Comparison of ENCODE assay signal across 23 cellular contexts in the genomic region with DNA sequence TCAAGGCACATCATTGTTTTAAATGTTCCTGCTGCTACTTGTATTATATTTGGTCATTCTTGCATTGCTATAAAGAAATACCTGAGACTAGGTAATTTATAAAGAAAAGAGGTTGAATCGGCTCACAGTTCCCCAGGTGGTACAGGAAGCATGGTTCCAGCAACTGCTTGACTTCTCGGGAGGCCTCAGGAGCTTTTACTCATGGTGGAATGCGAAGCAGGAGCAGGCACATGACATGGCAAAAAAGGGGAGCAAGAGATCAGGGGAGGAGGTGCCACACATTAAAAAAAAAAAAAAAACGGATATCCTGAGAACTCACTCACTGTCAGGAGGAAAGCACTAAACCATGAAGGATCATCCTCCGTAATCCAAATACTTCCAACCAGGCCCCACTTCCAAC.
DNase-seq lines count a peak whose midpoint lies in the region; ATAC-seq and TF ChIP-seq lines count a peak whose summit lies in the region.
"Had no signal": no experiment of that assay in that cellular context is flagged by ENCODE, and none has a peak within 500 bp of the region (broad histone marks: within the 10 kb centered on the region; RNA-seq: fewer than 3 reads in every experiment).

No MANE protein-coding gene starts in this region.

- no peak overlapping the region for H3K4me2 ChIP-seq in H9 (ENCODE audit: insufficient read depth, insufficient read length, low read length)
- H3K4me2 ChIP-seq: A549; BLaER1 treated with 17β-estradiol and CSF1 and Interleukin-3, amounts not matched to agents 10 nM and 100 nM had no signal

- no peak overlapping the region for H3K18ac ChIP-seq in H9 (ENCODE audit: insufficient read length, low read depth, low read length)

- H3K14ac ChIP-seq in H9 (ENCODE audit: insufficient read depth, low read length), result no peak overlapping the region

- H3K79me2 ChIP-seq in H9 (ENCODE audit: insufficient read depth, low read length), result no peaks in the 10 kb centered on the region

- peak overlapping the region in 1 of 3 experiments; percentile 93; a peak in 3 of 7 replicates for H3K27ac Mint-ChIP-seq in H9
- H3K27ac Mint-ChIP-seq in WTC11, result peak overlapping the region; percentile 66; the same call in 1 of the 2 replicates
- peak overlapping the region; percentile 45 for H3K27ac Mint-ChIP-seq in endodermal cell
- H3K27ac Mint-ChIP-seq in MCF 10A (ENCODE audit: low read depth, unreplicated experiment), result no peak overlapping the region
- H3K27ac Mint-ChIP-seq: CD14-positive monocyte; CD4-positive, alpha-beta T cell; CD8-positive, alpha-beta memory T cell had no signal

- H2BK12ac ChIP-seq in H9 (ENCODE audit: insufficient read length, low read depth, low read length), result no peak overlapping the region

- POLR2A ChIA-PET in WTC11 (lab: Charles Lee) (no interaction called here), MCF 10A (lab: Yijun Ruan, JAX) (no interaction called here)

- H2BK15ac ChIP-seq in H9 (ENCODE audit: low read depth, low read length), result no peak overlapping the region

- TF ChIP-seq CTCF in H9 (conservative IDR thresholded peaks at IDR 0.05) (no peak), WTC11 (IDR thresholded peaks at IDR 0.05) (no peak), endodermal cell (conservative IDR thresholded peaks at IDR 0.05) (no peak), MCF 10A (IDR thresholded peaks at IDR 0.05; ENCODE audit: unreplicated experiment) (no peak)

- no peak overlapping the region for H2AK5ac ChIP-seq in H9 (ENCODE audit: insufficient read length, low read length)

- H3K9me3 ChIP-seq in H9 (ENCODE audit: control insufficient read depth, low read depth, low read length) (no peaks in the 10 kb centered on the region), endodermal cell (ENCODE audit: control insufficient read depth, low read length) (no peaks in the 10 kb centered on the region), iPS DF 6.9 (ENCODE audit: control insufficient read depth, insufficient read depth, low read length) (no peaks in the 10 kb centered on the region)
- H3K9me3 ChIP-seq: A549; BLaER1 treated with 17β-estradiol and CSF1 and Interleukin-3, amounts not matched to agents 10 nM and 100 nM had no signal

- no peak overlapping the region for H3K4me3 Mint-ChIP-seq in H9
- H3K4me3 Mint-ChIP-seq in WTC11, result no peak overlapping the region
- no peak overlapping the region for H3K4me3 Mint-ChIP-seq in endodermal cell
- H3K4me3 Mint-ChIP-seq in MCF 10A (ENCODE audit: unreplicated experiment), result no peak overlapping the region
- H3K4me3 Mint-ChIP-seq: CD14-positive monocyte; CD4-positive, alpha-beta T cell; CD8-positive, alpha-beta memory T cell had no signal

- intact Hi-C loops in MCF 10A (cut with micrococcal nuclease), result no loop called here

- H3K27ac ChIP-seq in H9 (ENCODE audit: insufficient read length, low read depth, low read length) (no peak overlapping the region), endodermal cell (ENCODE audit: low read depth, low read length) (no peak overlapping the region), iPS DF 6.9 (ENCODE audit: low read length) (no peak overlapping the region)
- H3K27ac ChIP-seq: A549; BLaER1 treated with 17β-estradiol and CSF1 and Interleukin-3, amounts not matched to agents 10 nM and 100 nM; GM23248 had no signal

- H3K56ac ChIP-seq in H9 (ENCODE audit: insufficient read length, low read depth, low read length), result no peak overlapping the region

- no peak overlapping the region for H3K23ac ChIP-seq in H9 (ENCODE audit: insufficient read length, low read depth, low read length)

- H3K4me1 Mint-ChIP-seq in H9, result peaks cover 3 to 5% of the 10 kb centered on the region in 2 experiments
- peaks cover 9% of the 10 kb centered on the region for H3K4me1 Mint-ChIP-seq in WTC11
- peaks cover 3% of the 10 kb centered on the region for H3K4me1 Mint-ChIP-seq in endodermal cell
- H3K4me1 Mint-ChIP-seq in MCF 10A (ENCODE audit: insufficient read depth, unreplicated experiment), result no peaks in the 10 kb centered on the region
- H3K4me1 Mint-ChIP-seq: CD14-positive monocyte; CD8-positive, alpha-beta memory T cell had no signal

- no peak overlapping the region for H3K4ac ChIP-seq in H9 (ENCODE audit: low read depth, low read length)

- ATAC-seq in WTC11 (peak; percentile 80), GM21825 (IDR thresholded peaks at IDR 0.05; ENCODE audit: unreplicated experiment) (no peak)
- ATAC-seq: A549 had no signal

- no TSS peak for BruUV-seq in MCF 10A (replicated peaks; lab: Mats Ljungman, UMichigan)

- no peaks in the 10 kb centered on the region for H3K27me3 ChIP-seq in H9 (ENCODE audit: insufficient read depth, low read length)
- no peaks in the 10 kb centered on the region for H3K27me3 ChIP-seq in endodermal cell (ENCODE audit: control insufficient read depth, insufficient read depth, low read length, poor library complexity, severe bottlenecking)
- no peaks in the 10 kb centered on the region for H3K27me3 ChIP-seq in iPS DF 6.9 (ENCODE audit: control insufficient read depth, insufficient read depth, low read length)
- H3K27me3 ChIP-seq: BE2C; BLaER1 treated with 17β-estradiol and CSF1 and Interleukin-3, amounts not matched to agents 10 nM and 100 nM had no signal

- CTCF ChIA-PET in WTC11 (lab: Charles Lee), result no interaction called here
- CTCF ChIA-PET in MCF 10A (lab: Yijun Ruan, JAX), result no interaction called here

- DNase-seq in H9, result peak; percentile 31
- DNase-seq in WTC11 (ENCODE audit: low spot score), result no peak
- DNase-seq in endodermal cell, result peak; percentile 54
- DNase-seq in iPS DF 6.9 (ENCODE audit: low read depth, low spot score), result peak; percentile 7
- DNase-seq in activated CD4-positive, CD25-positive, alpha-beta regulatory T cell (lab: John Stamatoyannopoulos, UW), result no peak
- DNase-seq in HuH-7 (ENCODE audit: low spot score), result no peak
- no peak for DNase-seq in MCF 10A (ENCODE audit: unreplicated experiment)
- DNase-seq: 8988T; ACHN; AML-193; BE2C; CD4-positive, alpha-beta T cell; CD8-positive, alpha-beta memory T cell; DMS 273 treated with DMSO at 0.1 percent for 48 hours; DMS79; EL; GF-D8; GM23248; HCEC 1CT had no signal

- H3K4me1 ChIP-seq in H9 (ENCODE audit: insufficient read depth, low read length) (no peaks in the 10 kb centered on the region), endodermal cell (ENCODE audit: control insufficient read depth, insufficient read depth, low read length) (no peaks in the 10 kb centered on the region), iPS DF 6.9 (ENCODE audit: control insufficient read depth, insufficient read depth, low read length) (no peaks in the 10 kb centered on the region)
- H3K4me1 ChIP-seq: A549; BE2C; BLaER1 treated with 17β-estradiol and CSF1 and Interleukin-3, amounts not matched to agents 10 nM and 100 nM had no signal

- H2BK20ac ChIP-seq in H9 (ENCODE audit: low read depth, low read length, poor library complexity, severe bottlenecking), result no peak overlapping the region

- H4K5ac ChIP-seq in H9 (ENCODE audit: insufficient read length, low read depth, low read length), result no peak overlapping the region

- H3K23me2 ChIP-seq in H9 (ENCODE audit: insufficient read length, low read depth, low read length, poor library complexity, severe bottlenecking), result no peaks in the 10 kb centered on the region

- no peaks in the 10 kb centered on the region for H3K36me3 ChIP-seq in endodermal cell (ENCODE audit: control insufficient read depth, insufficient read depth, low read length)
- H3K36me3 ChIP-seq in iPS DF 6.9 (ENCODE audit: control insufficient read depth, insufficient read depth, low read length), result no peaks in the 10 kb centered on the region
- H3K36me3 ChIP-seq: BE2C; BLaER1 treated with 17β-estradiol and CSF1 and Interleukin-3, amounts not matched to agents 10 nM and 100 nM had no signal

- H3T11ph ChIP-seq in H9 (ENCODE audit: low read length), result no peak overlapping the region

- H2BK5ac ChIP-seq in H9 (ENCODE audit: insufficient read length, low read length), result no peak overlapping the region

- H3K4me3 ChIP-seq in endodermal cell (ENCODE audit: low read length) (no peak overlapping the region), iPS DF 6.9 (ENCODE audit: low read length) (no peak overlapping the region)
- H3K4me3 ChIP-seq: A549; BLaER1 treated with 17β-estradiol and CSF1 and Interleukin-3, amounts not matched to agents 10 nM and 100 nM; GM23248 had no signal

- no peaks in the 10 kb centered on the region for H4K20me1 ChIP-seq in H9 (ENCODE audit: control insufficient read depth, insufficient read depth, insufficient read length)
- H4K20me1 ChIP-seq: BLaER1 treated with 17β-estradiol and CSF1 and Interleukin-3, amounts not matched to agents 10 nM and 100 nM had no signal

- H4K91ac ChIP-seq in H9 (ENCODE audit: insufficient read length, low read depth, low read length), result no peak overlapping the region

- H3K9ac ChIP-seq in H9 (ENCODE audit: extremely low read depth, insufficient read length, low read length) (no peak overlapping the region), endodermal cell (ENCODE audit: extremely low read depth, low read length, poor library complexity, severe bottlenecking) (no peak overlapping the region)
- H3K9ac ChIP-seq: BLaER1 treated with 17β-estradiol and CSF1 and Interleukin-3, amounts not matched to agents 10 nM and 100 nM; GM23248 had no signal

- no peaks in the 10 kb centered on the region for H3K36me3 Mint-ChIP-seq in H9 (ENCODE audit: insufficient read depth in 1 of 3, low read depth in 3 of 3)
- no peaks in the 10 kb centered on the region for H3K36me3 Mint-ChIP-seq in WTC11
- H3K36me3 Mint-ChIP-seq in endodermal cell (ENCODE audit: low read depth), result no peaks in the 10 kb centered on the region
- no peaks in the 10 kb centered on the region for H3K36me3 Mint-ChIP-seq in MCF 10A (ENCODE audit: insufficient read depth, unreplicated experiment)
- H3K36me3 Mint-ChIP-seq: CD14-positive monocyte; CD8-positive, alpha-beta memory T cell had no signal

- H2AFZ ChIP-seq in H9 (ENCODE audit: low read length), result no peak overlapping the region
- H2AFZ ChIP-seq: GM23248 had no signal

- no peaks in the 10 kb centered on the region for H3K9me3 Mint-ChIP-seq in H9
- H3K9me3 Mint-ChIP-seq in WTC11, result no peaks in the 10 kb centered on the region
- H3K9me3 Mint-ChIP-seq in endodermal cell, result no peaks in the 10 kb centered on the region
- H3K9me3 Mint-ChIP-seq in MCF 10A (ENCODE audit: unreplicated experiment), result no peaks in the 10 kb centered on the region

- H3K79me1 ChIP-seq in H9 (ENCODE audit: insufficient read depth, low read depth, low read length, poor library complexity, severe bottlenecking), result no peaks in the 10 kb centered on the region

- no peak overlapping the region for H4K8ac ChIP-seq in H9 (replicated peaks; ENCODE audit: insufficient read length, low read depth, low read length)

- H3K27me3 Mint-ChIP-seq in H9 (ENCODE audit: low read depth) (no peaks in the 10 kb centered on the region), WTC11 (ENCODE audit: low read depth) (no peaks in the 10 kb centered on the region), endodermal cell (ENCODE audit: insufficient read depth) (no peaks in the 10 kb centered on the region), MCF 10A (ENCODE audit: insufficient read depth, unreplicated experiment) (peaks cover 91% of the 10 kb centered on the region)
- H3K27me3 Mint-ChIP-seq: CD4-positive, alpha-beta T cell; CD8-positive, alpha-beta memory T cell had no signal

- no peak overlapping the region for H2BK120ac ChIP-seq in H9 (ENCODE audit: low read depth, low read length, poor library complexity, severe bottlenecking)

- WGBS in H9 (ENCODE audit: extremely low coverage, insufficient read length, low lambda C conversion rate), result no CpG with 5 or more reads among the region's 5 CpGs
- 80% methylated on average over 5 of the region's 5 CpGs; no CpG with 5 or more reads in 1 of the 2 experiments for WGBS in endodermal cell (ENCODE audit: insufficient coverage in 1 of 2, insufficient read length in 1 of 2), 2 experiments
- no CpG with 5 or more reads among the region's 5 CpGs for WGBS in iPS DF 6.9 (ENCODE audit: insufficient coverage, insufficient read length)

Comparison
In these comparisons a context has a peak if more than half of its experiments do, and no peak if none do; other contexts are left out.
1. DNase-seq: peak in H9 (single experiment), endodermal cell (single experiment) and iPS DF 6.9 (single experiment); none in WTC11 (single experiment), activated CD4-positive, CD25-positive, alpha-beta regulatory T cell (0 of 4), HuH-7 (single experiment) and MCF 10A (single experiment).